Comparison of ENCODE assay signal across 23 cellular contexts in genomic region chr6:11865926-11866325, GRCh38.
DNase-seq lines count a peak whose midpoint lies in the region; ATAC-seq, FAIRE-seq and TF ChIP-seq lines count a peak whose summit lies in the region.
"Had no signal": no experiment of that assay in that cellular context is flagged by ENCODE, and none has a peak within 500 bp of the region (broad histone marks: within the 10 kb centered on the region; RNA-seq: fewer than 3 reads in every experiment).

No MANE protein-coding gene starts in this region.

- H3K27ac Mint-ChIP-seq in natural killer cell treated with Interleukin-12 subunit alpha and Interleukin-12 subunit beta and Interleukin-15 and Interleukin-18, amount 100 ng/mL, for 72 hours = no peak overlapping the region
- H3K27ac Mint-ChIP-seq: activated CD8-positive, alpha-beta T cell treated with anti-CD3 and anti-CD28 coated beads, Interleukin-2, amount 10 ng/mL, durations not matched to agents 7 days and 5 days; immature natural killer cell; nephron progenitor cell had no signal

- H3K36me3 Mint-ChIP-seq in natural killer cell treated with Interleukin-12 subunit alpha and Interleukin-12 subunit beta and Interleukin-15 and Interleukin-18, amount 100 ng/mL, for 72 hours = no peaks in the 10 kb centered on the region
- H3K36me3 Mint-ChIP-seq: CD4-positive, CD25-positive, alpha-beta regulatory T cell; immature natural killer cell had no signal

- H3K4me3 Mint-ChIP-seq in natural killer cell treated with Interleukin-12 subunit alpha and Interleukin-12 subunit beta and Interleukin-15 and Interleukin-18, amount 100 ng/mL, for 72 hours = no peak overlapping the region
- H3K4me3 Mint-ChIP-seq: activated CD8-positive, alpha-beta T cell treated with anti-CD3 and anti-CD28 coated beads, Interleukin-2, amount 10 ng/mL, durations not matched to agents 7 days and 5 days; CD4-positive, CD25-positive, alpha-beta regulatory T cell; immature natural killer cell; nephron progenitor cell had no signal

- H3K9me3 ChIP-seq in K562 (replicated peaks; ENCODE audit: control insufficient read depth, insufficient read depth, low read depth, low read length) = 0 out of 2 replicates have a peak, but pooled peaks cover 2% of the 10 kb centered on the region
- H3K9me3 ChIP-seq in right lobe of liver = no peaks in the 10 kb centered on the region

- H3K27ac ChIP-seq in K562 (ENCODE audit: extremely low read depth, low read depth, low read length) = no peak overlapping the region
- H3K27ac ChIP-seq in right lobe of liver = peak overlapping the region in 2 of 3 donors; percentile 12 to 95
- H3K27ac ChIP-seq: cardiac muscle cell, sigmoid colon had no signal

- no peaks in the 10 kb centered on the region for H3K4me1 Mint-ChIP-seq in natural killer cell treated with Interleukin-12 subunit alpha and Interleukin-12 subunit beta and Interleukin-15 and Interleukin-18, amount 100 ng/mL, for 72 hours (ENCODE audit: low read depth in 2 of 2)
- H3K4me1 Mint-ChIP-seq: CD4-positive, CD25-positive, alpha-beta regulatory T cell; immature natural killer cell had no signal

- POLR2A ChIA-PET in K562 (lab: Yijun Ruan, JAX) = interaction anchor here (1.6 kb wide), 1 partner anchor 11 kb away, joined by 4 read pairs; no protein-coding TSS in a partner anchor

- FAIRE-seq in K562 (lab: Jason Lieb, UNC) = no peak

- H4K20me1 ChIP-seq in K562 (replicated peaks; ENCODE audit: control insufficient read depth, insufficient read depth, low read length) = no peaks in the 10 kb centered on the region

- TF ChIP-seq RAD21 in K562 (CRISPR knock-in tag; conservative IDR thresholded peaks at IDR 0.05 in 1 of 2, IDR thresholded peaks at IDR 0.05 in 1 of 2) = no peak

- no peak overlapping the region for H3K4me2 ChIP-seq in K562 (ENCODE audit: insufficient read depth, low read length)

- peak overlapping the region; percentile 37 for H2AFZ ChIP-seq in K562 (ENCODE audit: low read depth, low read length)

- CTCF ChIA-PET in K562 (lab: Yijun Ruan, JAX; ENCODE audit: low intra/inter-chr PET ratio) = no interaction called here

- in situ Hi-C loops in K562 (cut with MboI) = no loop called here

- peak; percentile 53 for DNase-seq in EL
- DNase-seq in M059J (ENCODE audit: low read depth) = peak; percentile 77
- DNase-seq in K562 (ENCODE audit: extremely low read depth in 1 of 4, low spot score in 3 of 4) = no peak
- no peak for DNase-seq in right lobe of liver
- no peak for DNase-seq in D341Med (ENCODE audit: low spot score)
- DNase-seq in stimulated activated CD4-positive, alpha-beta T cell treated with anti-CD3 and anti-CD28 coated beads, Interleukin-4, amount 100 ng/mL, for 24 hours = no peak
- DNase-seq in natural killer cell treated with Interleukin-12 subunit alpha and Interleukin-12 subunit beta and Interleukin-15 and Interleukin-18, amount 100 ng/mL, for 72 hours (ENCODE audit: low spot score) = no peak
- DNase-seq in HuH-7.5 (ENCODE audit: low spot score) = no peak
- DNase-seq: activated CD4-positive, CD25-positive, alpha-beta regulatory T cell; activated CD8-positive, alpha-beta T cell treated with anti-CD3 and anti-CD28 coated beads, Interleukin-2, amount 10 ng/mL, durations not matched to agents 7 days and 5 days; activated T-cell treated with anti-CD3 and anti-CD28 coated beads, Interleukin-2, amount 50 U/mL, for 1 hour; CD4-positive, CD25-positive, alpha-beta regulatory T cell; dermis blood vessel endothelial cell; DMS 273 treated with DMSO at 0.1 percent for 48 hours; GF-D8; immature natural killer cell; left ventricle myocardium superior; NCI-H2171; NCI-H524 treated with DMSO at 0.1 percent for 48 hours; nephron progenitor cell; posterior cingulate gyrus; sigmoid colon had no signal

- H3K36me3 ChIP-seq in K562 (ENCODE audit: control insufficient read depth, insufficient read depth, low read length) (no peaks in the 10 kb centered on the region), right lobe of liver (peaks cover 0 to 2% (median 0%) of the 10 kb centered on the region in 4 donors)
- H3K36me3 ChIP-seq: cardiac muscle cell, sigmoid colon had no signal

- no peak overlapping the region for H3K9ac ChIP-seq in K562 (ENCODE audit: insufficient read depth in 1 of 2, low read depth in 2 of 2, low read length in 2 of 2)

- no peak for TF ChIP-seq CTCF in K562 (IDR thresholded peaks at IDR 0.05 in 2 of 3, conservative IDR thresholded peaks at IDR 0.05 in 1 of 3; ENCODE audit: insufficient read depth in 2 of 3, low read depth in 1 of 3, low read length in 3 of 3)
- TF ChIP-seq CTCF in right lobe of liver (IDR thresholded peaks at IDR 0.05) = no peak

- 0 out of 3 replicates have a peak, but pooled peaks have one; percentile 19 for ATAC-seq in K562
- ATAC-seq in right lobe of liver = no peak
- ATAC-seq in natural killer cell treated with Interleukin-12 subunit alpha and Interleukin-12 subunit beta and Interleukin-15 and Interleukin-18, amount 100 ng/mL, for 72 hours = no peak
- ATAC-seq: activated CD8-positive, alpha-beta T cell treated with anti-CD3 and anti-CD28 coated beads, Interleukin-2, amount 10 ng/mL, durations not matched to agents 7 days and 5 days; left ventricle myocardium superior had no signal

- no peak for TF ChIP-seq EP300 in K562 (IDR thresholded peaks at IDR 0.05; ENCODE audit: low read length)

- intact Hi-C loops in K562 (cut with micrococcal nuclease) = no loop called here
- intact Hi-C loops in right lobe of liver (cut with DNase I) = loop anchor here in 1 of 2 donors (10.0 kb wide), 1 partner anchor 149 kb away; the partner anchor contains the start of gene HIVEP1

- H3K9me3 Mint-ChIP-seq in natural killer cell treated with Interleukin-12 subunit alpha and Interleukin-12 subunit beta and Interleukin-15 and Interleukin-18, amount 100 ng/mL, for 72 hours = peaks cover 2% of the 10 kb centered on the region
- H3K9me3 Mint-ChIP-seq: immature natural killer cell had no signal

- 79% methylated on average over 6 of the region's 6 CpGs for WGBS in K562 (ENCODE audit: insufficient coverage, low coverage, missing lambda C conversion rate)
- 96% methylated on average over 6 of the region's 6 CpGs for whole genome bisulfite sequencing in right lobe of liver (ENCODE audit: insufficient coverage, low coverage, low lambda C conversion rate, missing lambda C conversion rate)

- TF ChIP-seq POLR2A in K562 (conservative IDR thresholded peaks at IDR 0.05) = no peak
- no peak for TF ChIP-seq POLR2A in right lobe of liver (IDR thresholded peaks at IDR 0.05)

- BruUV-seq in K562 (replicated peaks; lab: Mats Ljungman, UMichigan) = no TSS peak

- H3K79me2 ChIP-seq in K562 (ENCODE audit: control insufficient read depth, insufficient read depth, low read length) = no peaks in the 10 kb centered on the region

- H3K27me3 ChIP-seq in K562 (ENCODE audit: control insufficient read depth in 2 of 2, insufficient read depth in 2 of 2, low read length in 2 of 2) = no peaks in the 10 kb centered on the region
- H3K27me3 ChIP-seq in right lobe of liver = no peaks in the 10 kb centered on the region
- H3K27me3 ChIP-seq: cardiac muscle cell, sigmoid colon had no signal

- no peak overlapping the region for H3K4me3 ChIP-seq in K562
- peak overlapping the region in 1 of 3 donors; percentile 44 for H3K4me3 ChIP-seq in right lobe of liver
- H3K4me3 ChIP-seq: cardiac muscle cell, sigmoid colon had no signal

- no peaks in the 10 kb centered on the region for H3K9me1 ChIP-seq in K562 (ENCODE audit: control insufficient read depth, insufficient read depth, low read length)

- H3K4me1 ChIP-seq in K562 (replicated peaks in 1 of 2; ENCODE audit: control insufficient read depth in 2 of 2, insufficient read depth in 2 of 2, low read length in 2 of 2) (no peaks in the 10 kb centered on the region), right lobe of liver (peaks cover 0 to 23% (median 11%) of the 10 kb centered on the region in 4 donors)

- H3K27me3 Mint-ChIP-seq in natural killer cell treated with Interleukin-12 subunit alpha and Interleukin-12 subunit beta and Interleukin-15 and Interleukin-18, amount 100 ng/mL, for 72 hours = peaks cover 2 to 8% of the 10 kb centered on the region in 2 donors

TF ChIP-seq in K562, 482 proteins besides CTCF, POLR2A, EP300 and RAD21:
- TF ChIP-seq USF1 (CRISPR knock-in tag; IDR thresholded peaks at IDR 0.05) (0 out of 2 replicates have a peak, but pooled peaks have one; percentile 14), PHF21A (IDR thresholded peaks at IDR 0.05; ENCODE audit: borderline replicate concordance, low read depth) (no peak)
TF ChIP-seq in K562: peak in this region for 1.

Comparison
In these comparisons a context has a peak if more than half of its experiments do, and no peak if none do; other contexts are left out.
1. DNase-seq: peak in EL (single experiment) and M059J (single experiment); none in K562 (0 of 4), right lobe of liver (0 of 3), D341Med (single experiment), stimulated activated CD4-positive, alpha-beta T cell treated with anti-CD3 and anti-CD28 coated beads, Interleukin-4, amount 100 ng/mL, for 24 hours (single experiment), natural killer cell treated with Interleukin-12 subunit alpha and Interleukin-12 subunit beta and Interleukin-15 and Interleukin-18, amount 100 ng/mL, for 72 hours (single experiment) and HuH-7.5 (single experiment).